Comparison of ENCODE assay signal across 8 cellular contexts in genomic region chr19:17209126-17210036, GRCh38. TPM values are rescaled to one million over a fixed set of nuclear protein-coding genes. Genes with fewer than 3 reads are reported as not detected.
DNase-seq lines count a peak whose midpoint lies in the region; ATAC-seq and TF ChIP-seq lines count a peak whose summit lies in the region.

No MANE protein-coding gene starts in this region.

- peak; percentile 35 for ATAC-seq in naive thymus-derived CD4-positive, alpha-beta T cell
- ATAC-seq in HG03135 (IDR thresholded peaks at IDR 0.05; ENCODE audit: unreplicated experiment), result no peak
- ATAC-seq in HG03571 (IDR thresholded peaks at IDR 0.05; ENCODE audit: unreplicated experiment), result no peak
- no peak for ATAC-seq in GM18505 (IDR thresholded peaks at IDR 0.05; ENCODE audit: unreplicated experiment)

- no peak overlapping the region for H3K27ac ChIP-seq in naive thymus-derived CD4-positive, alpha-beta T cell (ENCODE audit: low read depth, low read length)

- no peak for TF ChIP-seq POLR2A in GM18505 (IDR thresholded peaks at IDR 0.05; ENCODE audit: borderline replicate concordance, extremely low read depth, insufficient read depth, insufficient read length)

- H3K36me3 Mint-ChIP-seq in activated naive CD4-positive, alpha-beta T cell treated with anti-CD3 and anti-CD28 coated beads, Interleukin-2, amount 10 ng/mL, durations not matched to agents 7 days and 5 days, result peaks cover 53% of the 10 kb centered on the region
- peaks cover 0 to 27% (median 11%) of the 10 kb centered on the region in 5 donors for H3K36me3 Mint-ChIP-seq in naive thymus-derived CD4-positive, alpha-beta T cell

- no peaks in the 10 kb centered on the region for H3K9me3 Mint-ChIP-seq in activated naive CD4-positive, alpha-beta T cell treated with anti-CD3 and anti-CD28 coated beads, Interleukin-2, amount 10 ng/mL, durations not matched to agents 7 days and 5 days
- H3K9me3 Mint-ChIP-seq in naive thymus-derived CD4-positive, alpha-beta T cell, result no peaks in the 10 kb centered on the region

- H3K4me1 ChIP-seq in naive thymus-derived CD4-positive, alpha-beta T cell (ENCODE audit: control insufficient read depth in 2 of 2, insufficient read depth in 2 of 2, low read length in 2 of 2), result peaks cover 2% of the 10 kb centered on the region in 2 donors

- H3K27me3 ChIP-seq in naive thymus-derived CD4-positive, alpha-beta T cell (ENCODE audit: control insufficient read depth in 2 of 2, insufficient read depth in 2 of 2, low read length in 2 of 2), result no peaks in the 10 kb centered on the region

- H3K27ac Mint-ChIP-seq in activated naive CD4-positive, alpha-beta T cell treated with anti-CD3 and anti-CD28 coated beads, Interleukin-2, amount 10 ng/mL, durations not matched to agents 7 days and 5 days, result peak overlapping the region; percentile 78
- H3K27ac Mint-ChIP-seq in naive thymus-derived CD4-positive, alpha-beta T cell, result peak overlapping the region in 4 of 9 donors; percentile 14 to 76 (median 50)

- POLR2A ChIA-PET in naive thymus-derived CD4-positive, alpha-beta T cell (lab: Charles Lee), result interaction anchor here (1.0 to 1.6 kb wide), 3 partner anchors 17 to 133 kb away, joined by 3 to 5 read pairs (median 4); partner anchors contain the start of gene OCEL1

- intact Hi-C loops in naive thymus-derived CD4-positive, alpha-beta T cell (cut with micrococcal nuclease), result no loop called here

- H3K9me3 ChIP-seq in naive thymus-derived CD4-positive, alpha-beta T cell (ENCODE audit: control insufficient read depth in 2 of 3, low read length in 3 of 3), result no peaks in the 10 kb centered on the region

- CTCF ChIA-PET in activated naive CD4-positive, alpha-beta T cell treated with anti-CD3 and anti-CD28 coated beads, Interleukin-2, amount 10 ng/mL, durations not matched to agents 7 days and 5 days (lab: Charles Lee), result no interaction called here
- CTCF ChIA-PET in naive thymus-derived CD4-positive, alpha-beta T cell (lab: Charles Lee), result interaction anchor here (0.7 to 1.2 kb wide), 4 partner anchors 72 to 138 kb away, joined by 3 to 4 read pairs (median 3); partner anchors contain the start of gene ANKLE1

- H3K36me3 ChIP-seq in naive thymus-derived CD4-positive, alpha-beta T cell (ENCODE audit: control insufficient read depth in 2 of 3, insufficient read depth in 3 of 3, low read length in 3 of 3), result peaks cover 0 to 69% (median 15%) of the 10 kb centered on the region in 3 experiments

- H3K4me3 ChIP-seq in naive thymus-derived CD4-positive, alpha-beta T cell (ENCODE audit: low read length), result no peak overlapping the region

- H3K4me3 Mint-ChIP-seq in activated naive CD4-positive, alpha-beta T cell treated with anti-CD3 and anti-CD28 coated beads, Interleukin-2, amount 10 ng/mL, durations not matched to agents 7 days and 5 days, result no peak overlapping the region
- no peak overlapping the region for H3K4me3 Mint-ChIP-seq in naive thymus-derived CD4-positive, alpha-beta T cell

- no peaks in the 10 kb centered on the region for H3K27me3 Mint-ChIP-seq in activated naive CD4-positive, alpha-beta T cell treated with anti-CD3 and anti-CD28 coated beads, Interleukin-2, amount 10 ng/mL, durations not matched to agents 7 days and 5 days
- no peaks in the 10 kb centered on the region for H3K27me3 Mint-ChIP-seq in naive thymus-derived CD4-positive, alpha-beta T cell

- peaks cover 16% of the 10 kb centered on the region for H3K4me1 Mint-ChIP-seq in activated naive CD4-positive, alpha-beta T cell treated with anti-CD3 and anti-CD28 coated beads, Interleukin-2, amount 10 ng/mL, durations not matched to agents 7 days and 5 days
- peaks cover under 1 to 7% (median 2%) of the 10 kb centered on the region in 7 donors for H3K4me1 Mint-ChIP-seq in naive thymus-derived CD4-positive, alpha-beta T cell

- DNase-seq in NCI-H345 (lab: John Stamatoyannopoulos, UW) (peak; percentile 9), NCI-H345 treated with DMSO at 0.1 percent for 48 hours (lab: John Stamatoyannopoulos, UW; ENCODE audit: unreplicated experiment) (no peak), NCI-H226 (peak; percentile 26)
- peak; percentile 55 for DNase-seq in activated naive CD4-positive, alpha-beta T cell treated with anti-CD3 and anti-CD28 coated beads, Interleukin-2, amount 10 ng/mL, durations not matched to agents 7 days and 5 days
- DNase-seq in naive thymus-derived CD4-positive, alpha-beta T cell, result peak in 1 of 9 donors; percentile 42

RNA-seq across cellular contexts. Expression of gene USE1, which starts 5.8 kb away (rescaled TPM):
- total RNA-seq in naive thymus-derived CD4-positive, alpha-beta T cell, result 10 to 100 TPM; 24.7 to 51.1 (median 30.5) TPM
- polyA plus RNA-seq in naive thymus-derived CD4-positive, alpha-beta T cell, result 10 to 100 TPM; 63.1 to 68.3 TPM

RNA-seq across cellular contexts. Expression of gene OCEL1, which starts 16.6 kb away (rescaled TPM):
- 10 to 100 TPM; 21.8 to 32.8 (median 29.8) TPM for total RNA-seq in naive thymus-derived CD4-positive, alpha-beta T cell
- 10 to 100 TPM; 37.7 to 41.1 TPM for polyA plus RNA-seq in naive thymus-derived CD4-positive, alpha-beta T cell

RNA-seq across cellular contexts. Expression of gene NR2F6, which starts 36.3 kb away (rescaled TPM):
- total RNA-seq in naive thymus-derived CD4-positive, alpha-beta T cell, result 1 to 10 TPM; 2.2 to 7.8 (median 7.0) TPM
- polyA plus RNA-seq in naive thymus-derived CD4-positive, alpha-beta T cell, result 1 to 10 TPM; 1.4 to 1.8 TPM

RNA-seq across cellular contexts. Expression of gene USHBP1, which starts 55.2 kb away (rescaled TPM):
- 1 to 10 TPM in 1 of 5 experiments, under 1 TPM in 4; 0.22 to 1.2 (median 0.36) TPM for total RNA-seq in naive thymus-derived CD4-positive, alpha-beta T cell
- under 1 TPM in 1 of 2 donors, not detected in 1; 0.61 TPM for polyA plus RNA-seq in naive thymus-derived CD4-positive, alpha-beta T cell

RNA-seq across cellular contexts. Expression of gene BABAM1, which starts 57.9 kb away (rescaled TPM):
- total RNA-seq in naive thymus-derived CD4-positive, alpha-beta T cell, result 100 to 1,000 TPM in 2 of 5 experiments, 10 to 100 TPM in 3; 72.4 to 111 (median 95.6) TPM
- polyA plus RNA-seq in naive thymus-derived CD4-positive, alpha-beta T cell, result 100 to 1,000 TPM in 1 of 2 donors, 10 to 100 TPM in 1; 94.9 to 110 TPM
